ENCODE assay signal across 8 cellular contexts in genomic region chrX:41332988-41333743, GRCh38. TPM values are rescaled to one million over a fixed set of nuclear protein-coding genes. Genes with fewer than 3 reads are reported as not detected.
DNase-seq lines count a peak whose midpoint lies in the region; ATAC-seq and TF ChIP-seq lines count a peak whose summit lies in the region.

No MANE protein-coding gene starts in this region.

- H3K9me3 ChIP-seq in ES-I3 (ENCODE audit: control insufficient read depth, insufficient read depth, low read length): no peaks in the 10 kb centered on the region
- H3K9me3 ChIP-seq in HEK293 (ENCODE audit: control insufficient read depth, insufficient read depth, low read depth, low read length): no peaks in the 10 kb centered on the region

- peak; percentile 66 for DNase-seq in MV-4-11 (lab: John Stamatoyannopoulos, UW)
- peak; percentile 93 for DNase-seq in SK-N-DZ (ENCODE audit: low spot score)
- DNase-seq in activated naive CD4-positive, alpha-beta T cell treated with anti-CD3 and anti-CD28 coated beads, Interleukin-2, amount 50 U/mL, for 16 hours: peak; percentile 88
- DNase-seq in globus pallidus (ENCODE audit: low spot score): peak; percentile 74
- peak; percentile 71 for DNase-seq in omental fat pad (ENCODE audit: low spot score)

- peak overlapping the region; percentile 68 for H3K4me3 ChIP-seq in HEK293 (ENCODE audit: low read depth, low read length)

- H3K4me1 ChIP-seq in ES-I3 (ENCODE audit: insufficient read depth, low read length): peaks cover 15% of the 10 kb centered on the region; the same call in 1 of the 2 replicates
- H3K4me1 ChIP-seq in HEK293 (ENCODE audit: control insufficient read depth, insufficient read depth, low read length): peaks cover 5% of the 10 kb centered on the region

- peak overlapping the region; percentile 96 for H3K9ac ChIP-seq in ES-I3 (ENCODE audit: low read depth, low read length)

- H3K27ac ChIP-seq in HEK293 (ENCODE audit: extremely low read depth, low read depth, low read length) (peak overlapping the region; percentile 100), temporal lobe (ENCODE audit: low read depth, low read length) (peak overlapping the region; percentile 100)

- H3K36me3 ChIP-seq in ES-I3 (ENCODE audit: insufficient read depth, low read length) (no peaks in the 10 kb centered on the region; the same call in 1 of the 2 replicates), HEK293 (ENCODE audit: control insufficient read depth in 2 of 2, insufficient read depth in 1 of 2, low read length in 2 of 2) (peaks cover 9 to 22% of the 10 kb centered on the region in 2 experiments)

- peak; percentile 69 for ATAC-seq in omental fat pad (ENCODE audit: low FRiP score)

- CTCF ChIA-PET in HEK293 (lab: Yijun Ruan, JAX): interaction anchor here (0.7 to 1.0 kb wide), 2 partner anchors 14 to 118 kb away, joined by 3 read pairs; no protein-coding TSS in a partner anchor

- POLR2A ChIA-PET in HEK293 (lab: Yijun Ruan, JAX): interaction anchor here (0.6 to 1.4 kb wide), 42 partner anchors 10 to 383 kb away, joined by 3 to 25 read pairs (median 4); no protein-coding TSS in a partner anchor

- TF ChIP-seq CTCF in HEK293 (tag by site-specific recombination; IDR thresholded peaks at IDR 0.05): no peak; the same call in 1 of the 2 replicates
- TF ChIP-seq CTCF in omental fat pad (IDR thresholded peaks at IDR 0.05): no peak

TF ChIP-seq in HEK293, 187 proteins besides CTCF, POLR2A, EP300 and RAD21 (continues in another document):
- TF ChIP-seq ZNF707 (tag by site-specific recombination; IDR thresholded peaks at IDR 0.05): no peak
- peak; percentile 88 for TF ChIP-seq ZSCAN23 (tag by site-specific recombination; IDR thresholded peaks at IDR 0.05)
- no peak for TF ChIP-seq ZNF776 (tag by site-specific recombination; IDR thresholded peaks at IDR 0.05; ENCODE audit: borderline replicate concordance)
- 0 out of 2 replicates have a peak, but pooled peaks have one; percentile 25 for TF ChIP-seq ZSCAN18 (tag by site-specific recombination; IDR thresholded peaks at IDR 0.05)
- no peak for TF ChIP-seq BCL6B (tag by site-specific recombination; IDR thresholded peaks at IDR 0.05)
- no peak; the same call in 1 of the 2 replicates for TF ChIP-seq SCRT2 (tag by site-specific recombination; IDR thresholded peaks at IDR 0.05)
- no peak for TF ChIP-seq ZNF202 (tag by site-specific recombination; IDR thresholded peaks at IDR 0.05; ENCODE audit: borderline replicate concordance)
- no peak for TF ChIP-seq ZNF274 (IDR thresholded peaks at IDR 0.05; ENCODE audit: low read length)
- no peak for TF ChIP-seq ZNF274 (tag by site-specific recombination; IDR thresholded peaks at IDR 0.05; ENCODE audit: borderline replicate concordance)
- peak; percentile 87; the same call in 1 of the 2 replicates for TF ChIP-seq BCL11B (tag by site-specific recombination; IDR thresholded peaks at IDR 0.05; ENCODE audit: low read depth)
- TF ChIP-seq ZNF629 (tag by site-specific recombination; IDR thresholded peaks at IDR 0.05): peak; percentile 88
- TF ChIP-seq ZNF596 (tag by site-specific recombination; IDR thresholded peaks at IDR 0.05): peak; percentile 61; the same call in 1 of the 2 replicates
- peak; percentile 80 for TF ChIP-seq YY2 (tag by site-specific recombination; IDR thresholded peaks at IDR 0.05)
- TF ChIP-seq ZNF350 (tag by site-specific recombination; IDR thresholded peaks at IDR 0.05): no peak
- TF ChIP-seq OVOL3 (tag by site-specific recombination; IDR thresholded peaks at IDR 0.05): peak; percentile 92
- no peak for TF ChIP-seq ZNF148 (tag by site-specific recombination; IDR thresholded peaks at IDR 0.05; ENCODE audit: borderline replicate concordance)
- peak; percentile 29; the same call in 1 of the 2 replicates for TF ChIP-seq GLI4 (tag by site-specific recombination; IDR thresholded peaks at IDR 0.05)
- peak; percentile 97 for TF ChIP-seq SP2 (tag by site-specific recombination; IDR thresholded peaks at IDR 0.05)
- TF ChIP-seq ZNF280D (tag by site-specific recombination; IDR thresholded peaks at IDR 0.05): peak; percentile 83
- TF ChIP-seq ZNF37A (tag by site-specific recombination; IDR thresholded peaks at IDR 0.05): no peak
- TF ChIP-seq BCL11A (tag by site-specific recombination; IDR thresholded peaks at IDR 0.05; ENCODE audit: low read depth): no peak
- TF ChIP-seq ZNF24 (tag by site-specific recombination; IDR thresholded peaks at IDR 0.05): peak; percentile 91
- TF ChIP-seq ZNF23 (tag by site-specific recombination; IDR thresholded peaks at IDR 0.05; ENCODE audit: borderline replicate concordance): no peak
- peak; percentile 73 for TF ChIP-seq ZSCAN4 (tag by site-specific recombination; IDR thresholded peaks at IDR 0.05)

RNA-seq across cellular contexts. Expression of gene DDX3X, which starts 0.8 kb away (rescaled TPM):
- polyA plus RNA-seq in SK-N-DZ (2014; cell fraction: cytosol; rRNA removed): 106 and 112 TPM in 2 replicates
- 120 and 149 TPM in 2 replicates for polyA plus RNA-seq in SK-N-DZ (2014; cell fraction: nucleus; rRNA removed)
- 100 to 1,000 TPM; 322 to 542 (median 395) TPM for total RNA-seq in omental fat pad
- total RNA-seq in temporal lobe: 239 TPM

Comparison
In these comparisons a context has a peak if more than half of its experiments do, and no peak if none do; other contexts are left out.
1. Peak in every context shown above with its lines: DNase-seq, ATAC-seq, H3K4me3 ChIP-seq and H3K27ac ChIP-seq.